Comparison of ENCODE assay signal across 30 cellular contexts in the genomic region with DNA sequence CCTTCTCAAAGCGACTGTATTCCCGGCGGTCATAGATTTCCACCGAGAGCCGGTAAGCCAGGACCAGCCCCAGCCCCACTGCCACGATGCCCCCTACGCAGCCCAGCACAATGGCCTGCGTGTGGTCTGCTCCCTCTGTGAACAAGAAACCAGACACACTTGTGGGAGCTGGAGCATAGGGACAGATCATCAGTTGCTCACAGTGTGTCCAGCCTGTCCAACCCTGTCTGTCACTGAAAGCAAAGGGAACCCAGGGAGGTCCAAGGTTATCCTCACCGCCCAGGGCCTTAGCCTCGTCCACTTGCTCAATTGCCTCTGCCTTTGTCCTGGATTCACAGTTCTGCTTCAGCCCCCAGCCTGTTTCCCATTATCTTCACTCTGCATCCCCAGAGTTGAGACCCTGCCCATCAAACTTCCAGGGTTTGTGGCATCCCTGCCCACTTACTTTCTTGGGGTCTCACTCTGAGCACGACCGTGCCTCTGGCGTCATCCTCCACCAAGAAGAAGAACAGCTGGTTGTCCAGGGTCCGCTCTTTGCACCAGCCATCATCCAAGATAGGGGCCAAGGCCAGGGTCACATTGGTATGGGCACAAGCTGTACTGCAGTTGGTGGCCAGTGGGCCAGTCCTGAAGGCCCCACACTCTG. TPM values are rescaled to one million over a fixed set of nuclear protein-coding genes. Genes with fewer than 3 reads are reported as not detected.
DNase-seq lines count a peak whose midpoint lies in the region; ATAC-seq, FAIRE-seq and TF ChIP-seq lines count a peak whose summit lies in the region.
"Had no signal": no experiment of that assay in that cellular context is flagged by ENCODE, and none has a peak within 500 bp of the region (broad histone marks: within the 10 kb centered on the region; RNA-seq: fewer than 3 reads in every experiment).

No MANE protein-coding gene starts in this region.

- peak; percentile 62 for DNase-seq in activated effector memory CD4-positive, alpha-beta T cell treated with anti-CD3 and anti-CD28 coated beads, Interleukin-2, amount 50 U/mL, for 16 hours
- no peak for DNase-seq in activated effector memory CD4-positive, alpha-beta T cell treated with Interleukin-2 at 50 U/mL for 16 hours
- no peak for DNase-seq in K562 (ENCODE audit: extremely low read depth in 1 of 4, low spot score in 3 of 4)
- no peak for DNase-seq in nephron progenitor cell
- DNase-seq in kidney = no peak
- DNase-seq in colonic mucosa = no peak
- DNase-seq: activated CD4-positive, alpha-beta T cell treated with anti-CD3 and anti-CD28 coated beads for 36 hours; activated CD8-positive, alpha-beta memory T cell treated with anti-CD3 and anti-CD28 coated beads, Interleukin-2, amount 50 U/mL, for 4 hours; activated gamma-delta T cell treated with Interleukin-2 at 50 U/mL for 16 hours; central memory CD4-positive, alpha-beta T cell; COR-L47; DMS79; KG1; NCI-H1436 treated with DMSO at 0.1 percent for 48 hours; NCI-H510A treated with DMSO at 0.1 percent for 48 hours; NK-92 treated with Interleukin-12 subunit alpha and Interleukin-12 subunit beta, amount 100 ng/mL, for 24 hours; occipital lobe; SJCRH30; small intestine; stimulated activated CD4-positive, alpha-beta T cell treated with anti-CD3 and anti-CD28 coated beads, Interleukin-1b, Interleukin-23, amount 100 ng/mL, for 48 hours had no signal

- FAIRE-seq in K562 (lab: Jason Lieb, UNC) (no peak), kidney (lab: Jason Lieb, UNC) (no peak)
- FAIRE-seq: endothelial cell of umbilical vein, H1, small intestine had no signal

- H3K36me3 Mint-ChIP-seq in nephron progenitor cell (ENCODE audit: low read depth) = peaks cover 13% of the 10 kb centered on the region

- no peaks in the 10 kb centered on the region for H3K4me1 Mint-ChIP-seq in nephron progenitor cell

- CTCF ChIA-PET in K562 (lab: Yijun Ruan, JAX; ENCODE audit: low intra/inter-chr PET ratio) = no interaction called here

- no peak for TF ChIP-seq RAD21 in K562 (CRISPR knock-in tag; conservative IDR thresholded peaks at IDR 0.05 in 1 of 2, IDR thresholded peaks at IDR 0.05 in 1 of 2)

- H3K4me3 Mint-ChIP-seq in nephron progenitor cell = no peak overlapping the region
- H3K4me3 Mint-ChIP-seq: activated CD4-positive, alpha-beta T cell treated with anti-CD3 and anti-CD28 coated beads for 36 hours had no signal

- peak overlapping the region; percentile 93 for H3K27ac Mint-ChIP-seq in nephron progenitor cell
- H3K27ac Mint-ChIP-seq: activated CD4-positive, alpha-beta T cell treated with anti-CD3 and anti-CD28 coated beads for 36 hours had no signal

- no peak overlapping the region for H3K9ac ChIP-seq in KMS-11
- H3K9ac ChIP-seq in K562 (ENCODE audit: insufficient read depth in 1 of 2, low read depth in 2 of 2, low read length in 2 of 2) = no peak overlapping the region
- no peak overlapping the region for H3K9ac ChIP-seq in kidney (ENCODE audit: low read length in 2 of 2)
- H3K9ac ChIP-seq in colonic mucosa (ENCODE audit: low read depth in 2 of 2, low read length in 2 of 2) = no peak overlapping the region
- H3K9ac ChIP-seq: BLaER1 treated with 17β-estradiol and CSF1 and Interleukin-3, amounts not matched to agents 10 nM and 100 nM had no signal

- H3K36me3 ChIP-seq in KMS-11 (ENCODE audit: insufficient read depth) (peaks cover 46% of the 10 kb centered on the region; the same call in 1 of the 2 replicates), K562 (ENCODE audit: control insufficient read depth, insufficient read depth, low read length) (peaks cover 25% of the 10 kb centered on the region; the same call in 2 of the 3 replicates), kidney (ENCODE audit: control insufficient read depth in 1 of 2, insufficient read depth in 2 of 2, low read length in 2 of 2) (peaks cover 15 to 18% of the 10 kb centered on the region in 2 donors), colonic mucosa (no peaks in the 10 kb centered on the region)

- H2AFZ ChIP-seq in KMS-11 (ENCODE audit: low read depth) = no peak overlapping the region
- no peak overlapping the region for H2AFZ ChIP-seq in K562 (ENCODE audit: low read depth, low read length)

- in situ Hi-C loops in K562 (cut with MboI) = no loop called here

- peaks cover 14% of the 10 kb centered on the region for H3K27me3 Mint-ChIP-seq in nephron progenitor cell (ENCODE audit: low read depth, poor library complexity)
- H3K27me3 Mint-ChIP-seq: activated CD4-positive, alpha-beta T cell treated with anti-CD3 and anti-CD28 coated beads for 36 hours had no signal

- H3K27me3 ChIP-seq in KMS-11 (ENCODE audit: insufficient read depth, low read depth) = no peaks in the 10 kb centered on the region
- no peaks in the 10 kb centered on the region for H3K27me3 ChIP-seq in K562 (ENCODE audit: control insufficient read depth in 2 of 2, insufficient read depth in 2 of 2, low read length in 2 of 2)
- H3K27me3 ChIP-seq in colonic mucosa = no peaks in the 10 kb centered on the region
- H3K27me3 ChIP-seq: ascending aorta; BLaER1 treated with 17β-estradiol and CSF1 and Interleukin-3, amounts not matched to agents 10 nM and 100 nM; SJCRH30 had no signal

- TF ChIP-seq POLR2A in K562 (conservative IDR thresholded peaks at IDR 0.05) = 0 out of 2 replicates have a peak, but pooled peaks have one; percentile 21

- peaks cover 10% of the 10 kb centered on the region; the same call in 1 of the 2 replicates for H3K79me2 ChIP-seq in KMS-11 (ENCODE audit: insufficient read depth, low read depth)
- H3K79me2 ChIP-seq in K562 (ENCODE audit: control insufficient read depth, insufficient read depth, low read length) = no peaks in the 10 kb centered on the region

- no peaks in the 10 kb centered on the region for H3K9me3 Mint-ChIP-seq in nephron progenitor cell

- no peak overlapping the region for H3K4me3 ChIP-seq in KMS-11 (IDR thresholded peaks at IDR 0.05; ENCODE audit: insufficient read depth, low read depth, low read length)
- H3K4me3 ChIP-seq in K562 = no peak overlapping the region
- H3K4me3 ChIP-seq in kidney (ENCODE audit: low read length in 2 of 2) = no peak overlapping the region
- H3K4me3 ChIP-seq in colonic mucosa = no peak overlapping the region
- H3K4me3 ChIP-seq: ascending aorta; BLaER1 treated with 17β-estradiol and CSF1 and Interleukin-3, amounts not matched to agents 10 nM and 100 nM; lung; SJCRH30 had no signal

- intact Hi-C loops in K562 (cut with micrococcal nuclease) = no loop called here
- intact Hi-C loops in kidney (cut with DNase I) = loop anchor here (10.0 kb wide), 1 partner anchor 127 kb away; no protein-coding TSS in a partner anchor
- intact Hi-C loops in colonic mucosa (cut with DNase I) = no loop called here

- TF ChIP-seq CTCF in KMS-11 (conservative IDR thresholded peaks at IDR 0.05; ENCODE audit: low read depth, low read length) = no peak
- TF ChIP-seq CTCF in K562 (IDR thresholded peaks at IDR 0.05 in 2 of 3, conservative IDR thresholded peaks at IDR 0.05 in 1 of 3; ENCODE audit: insufficient read depth in 2 of 3, low read depth in 1 of 3, low read length in 3 of 3) = no peak
- TF ChIP-seq CTCF in nephron progenitor cell (IDR thresholded peaks at IDR 0.05) = no peak
- no peak for TF ChIP-seq CTCF in kidney (IDR thresholded peaks at IDR 0.05; ENCODE audit: borderline replicate concordance, extremely low read depth, insufficient read depth)
- TF ChIP-seq CTCF in colonic mucosa (IDR thresholded peaks at IDR 0.05) = no peak

- H3K4me1 ChIP-seq in KMS-11 (ENCODE audit: low read depth, poor library complexity, severe bottlenecking) (peaks cover 65% of the 10 kb centered on the region), K562 (replicated peaks in 1 of 2; ENCODE audit: control insufficient read depth in 2 of 2, insufficient read depth in 2 of 2, low read length in 2 of 2) (peaks cover 3 to 10% of the 10 kb centered on the region in 2 experiments; a peak in 3 of 5 replicates), kidney (ENCODE audit: control insufficient read depth in 1 of 2, insufficient read depth in 1 of 2, low read depth in 1 of 2, low read length in 2 of 2) (peaks cover 8 to 12% of the 10 kb centered on the region in 2 donors), colonic mucosa (no peaks in the 10 kb centered on the region)
- H3K4me1 ChIP-seq: SJCRH30 had no signal

- POLR2A ChIA-PET in K562 (lab: Yijun Ruan, JAX) = interaction anchor here (0.6 to 1.2 kb wide), 4 partner anchors 9 to 113 kb away, joined by 3 to 4 read pairs (median 4); partner anchors contain the start of gene SPRYD3

- no peak for TF ChIP-seq EP300 in K562 (IDR thresholded peaks at IDR 0.05; ENCODE audit: low read length)

- H3K27ac ChIP-seq in KMS-11 (peak overlapping the region; percentile 10; the same call in 1 of the 2 replicates), K562 (ENCODE audit: extremely low read depth, low read depth, low read length) (no peak overlapping the region), kidney (ENCODE audit: low read depth in 2 of 2, low read length in 2 of 2) (no peak overlapping the region), colonic mucosa (no peak overlapping the region)
- H3K27ac ChIP-seq: ascending aorta, SJCRH30 had no signal

- BruUV-seq in K562 (replicated peaks; lab: Mats Ljungman, UMichigan) = no TSS peak

- no peaks in the 10 kb centered on the region for H4K20me1 ChIP-seq in KMS-11 (ENCODE audit: insufficient read depth)
- H4K20me1 ChIP-seq in K562 (replicated peaks; ENCODE audit: control insufficient read depth, insufficient read depth, low read length) = peaks cover 4% of the 10 kb centered on the region; the same call in 1 of the 2 replicates

- 83% methylated on average over 14 of the region's 14 CpGs for WGBS in K562 (ENCODE audit: insufficient coverage, low coverage, missing lambda C conversion rate)

- H3K9me3 ChIP-seq in K562 (replicated peaks; ENCODE audit: control insufficient read depth, insufficient read depth, low read depth, low read length) (no peaks in the 10 kb centered on the region), kidney (ENCODE audit: control insufficient read depth in 1 of 2, low read length in 2 of 2) (no peaks in the 10 kb centered on the region), colonic mucosa (no peaks in the 10 kb centered on the region)
- H3K9me3 ChIP-seq: ascending aorta; BLaER1 treated with 17β-estradiol and CSF1 and Interleukin-3, amounts not matched to agents 10 nM and 100 nM; SJCRH30 had no signal

- no peak overlapping the region for H3K4me2 ChIP-seq in KMS-11
- no peak overlapping the region for H3K4me2 ChIP-seq in K562 (ENCODE audit: insufficient read depth, low read length)
- H3K4me2 ChIP-seq: BLaER1 treated with 17β-estradiol and CSF1 and Interleukin-3, amounts not matched to agents 10 nM and 100 nM had no signal

- ATAC-seq in K562 = no peak
- ATAC-seq in activated CD4-positive, CD25-positive, alpha-beta regulatory T cell treated with anti-CD3 and anti-CD28 coated beads, Interleukin-2, amount 50 U/mL, for 24 hours = no peak
- ATAC-seq: activated CD4-positive, alpha-beta T cell treated with anti-CD3 and anti-CD28 coated beads for 36 hours; Panc1 had no signal

- H3K9me1 ChIP-seq in K562 (ENCODE audit: control insufficient read depth, insufficient read depth, low read length) = no peaks in the 10 kb centered on the region

RNA-seq across cellular contexts. Expression of gene CSAD, which starts 11.3 kb away (rescaled TPM):
- 97.5 and 106 TPM in 2 replicates for total RNA-seq in K562 (2011; cell fraction: chromatin; rRNA removed; ENCODE audit: low replicate concordance)
- 53.5 and 54.7 TPM in 2 replicates for total RNA-seq in K562 (2011; cell fraction: nucleolus; rRNA removed)
- total RNA-seq in K562 (2011; cell fraction: nucleoplasm; rRNA removed) = 60.6 and 65.8 TPM in 2 replicates
- total RNA-seq in K562 (2014; rRNA removed) (8.1 and 8.5 TPM in 2 replicates), K562 (2014; rRNA removed; fragmentation: Illumina TruSeq; extraction: Trizol) (5.7 and 8.1 TPM in 2 replicates), K562 (2015; rRNA removed; fragmentation: Illumina TruSeq; extraction: Trizol) (6.7 and 7.0 TPM in 2 replicates), K562 (2021) (10.3 and 10.9 TPM in 2 replicates), kidney (39.1 TPM), colonic mucosa (10 to 100 TPM in 1 of 2 donors, 1 to 10 TPM in 1; 9.1 to 20.4 TPM)
- polyA plus RNA-seq in K562 (2011; rRNA removed) (19.6 and 26.6 TPM in 2 replicates), K562 (2014; fragmentation: Illumina TruSeq; extraction: Trizol) (11.1 and 16.8 TPM in 2 replicates), K562 (2014; fragmentation: Nextera tagmentation; extraction: Ambion mirVana) (1 to 10 TPM; 1.8 to 2.4 TPM), K562 (2014; rRNA removed) (17.1 TPM in 2 replicates), kidney (ENCODE audit: insufficient read depth, low read depth, low replicate concordance) (24.0 TPM)
- polyA plus RNA-seq in K562 (2011; cell fraction: cytosol; rRNA removed) = 5.5 and 11.5 TPM in 2 replicates
- polyA plus RNA-seq in K562 (2011; cell fraction: nucleus; rRNA removed) = 109 and 129 TPM in 2 replicates
- polyA plus RNA-seq in K562 (2012) = 7.6 and 29.6 TPM in 2 replicates
- 6.1 and 7.9 TPM in 2 replicates for polyA minus RNA-seq in K562 (2011; rRNA and poly(A)+ RNA removed)
- polyA minus RNA-seq in K562 (2011; cell fraction: cytosol; rRNA and poly(A)+ RNA removed) = 6.1 TPM in 1 of 2 replicates, not detected in the other
- 14.8 and 19.5 TPM in 2 replicates for polyA minus RNA-seq in K562 (2011; cell fraction: nucleus; rRNA and poly(A)+ RNA removed)

RNA-seq across cellular contexts. Expression of gene ZNF740, which starts 11.5 kb away (rescaled TPM):
- total RNA-seq in K562 (2011; cell fraction: chromatin; rRNA removed; ENCODE audit: low replicate concordance) = 77.6 and 121 TPM in 2 replicates
- total RNA-seq in K562 (2011; cell fraction: nucleolus; rRNA removed) = 62.2 and 65.9 TPM in 2 replicates
- 76.6 and 88.8 TPM in 2 replicates for total RNA-seq in K562 (2011; cell fraction: nucleoplasm; rRNA removed)
- total RNA-seq in K562 (2014; rRNA removed) (15.1 and 16.1 TPM in 2 replicates), K562 (2014; rRNA removed; fragmentation: Illumina TruSeq; extraction: Trizol) (18.6 and 19.9 TPM in 2 replicates), K562 (2015; rRNA removed; fragmentation: Illumina TruSeq; extraction: Trizol) (13.3 and 13.6 TPM in 2 replicates), K562 (2021) (39.6 and 46.4 TPM in 2 replicates), kidney (58.3 TPM), colonic mucosa (10 to 100 TPM; 27.5 to 32.3 TPM)
- polyA plus RNA-seq in K562 (2011; rRNA removed) (33.1 and 34.9 TPM in 2 replicates), K562 (2014; fragmentation: Illumina TruSeq; extraction: Trizol) (19.2 and 21.0 TPM in 2 replicates), K562 (2014; fragmentation: Nextera tagmentation; extraction: Ambion mirVana) (1 to 10 TPM in 1 of 2 experiments, under 1 TPM in 1; 0.57 to 1.4 TPM), K562 (2014; rRNA removed) (20.6 and 22.1 TPM in 2 replicates), kidney (ENCODE audit: insufficient read depth, low read depth, low replicate concordance) (11.1 TPM)
- 9.6 and 17.0 TPM in 2 replicates for polyA plus RNA-seq in K562 (2011; cell fraction: cytosol; rRNA removed)
- polyA plus RNA-seq in K562 (2011; cell fraction: nucleus; rRNA removed) = 89.9 and 103 TPM in 2 replicates
- polyA plus RNA-seq in K562 (2012) = 12.8 and 21.6 TPM in 2 replicates
- 32.3 and 37.3 TPM in 2 replicates for polyA minus RNA-seq in K562 (2011; rRNA and poly(A)+ RNA removed)
- 8.2 and 9.2 TPM in 2 replicates for polyA minus RNA-seq in K562 (2011; cell fraction: cytosol; rRNA and poly(A)+ RNA removed)
- 45.2 and 63.6 TPM in 2 replicates for polyA minus RNA-seq in K562 (2011; cell fraction: nucleus; rRNA and poly(A)+ RNA removed)

RNA-seq across cellular contexts. Expression of gene ITGB7, which starts 15.0 kb away (rescaled TPM):
- total RNA-seq in K562 (2011; cell fraction: chromatin; rRNA removed; ENCODE audit: low replicate concordance) = 1.7 and 4.1 TPM in 2 replicates
- total RNA-seq in K562 (2011; cell fraction: nucleolus; rRNA removed) = 3.6 and 8.2 TPM in 2 replicates
- total RNA-seq in K562 (2011; cell fraction: nucleoplasm; rRNA removed) = 2.3 and 2.7 TPM in 2 replicates
- total RNA-seq in K562 (2014; rRNA removed) (1.3 and 1.9 TPM in 2 replicates), K562 (2014; rRNA removed; fragmentation: Illumina TruSeq; extraction: Trizol) (0.41 and 0.55 TPM in 2 replicates), K562 (2015; rRNA removed; fragmentation: Illumina TruSeq; extraction: Trizol) (0.54 and 0.64 TPM in 2 replicates), K562 (2021) (2.0 and 3.5 TPM in 2 replicates), kidney (14.5 TPM), colonic mucosa (1 to 10 TPM; 5.3 to 8.8 TPM)
- polyA plus RNA-seq in K562 (2011; rRNA removed) (0.98 and 1.5 TPM in 2 replicates), K562 (2014; fragmentation: Illumina TruSeq; extraction: Trizol) (0.57 and 0.67 TPM in 2 replicates), K562 (2014; fragmentation: Nextera tagmentation; extraction: Ambion mirVana) (under 1 TPM; 0.06 to 0.10 TPM), K562 (2014; rRNA removed) (1.2 and 1.9 TPM in 2 replicates), kidney (ENCODE audit: insufficient read depth, low read depth, low replicate concordance) (11.0 TPM)
- polyA plus RNA-seq in K562 (2011; cell fraction: cytosol; rRNA removed) = 1.2 and 2.2 TPM in 2 replicates
- 3.1 and 4.5 TPM in 2 replicates for polyA plus RNA-seq in K562 (2011; cell fraction: nucleus; rRNA removed)
- 0.82 and 1.4 TPM in 2 replicates for polyA plus RNA-seq in K562 (2012)
- polyA minus RNA-seq in K562 (2011; rRNA and poly(A)+ RNA removed) = 1.2 and 1.3 TPM in 2 replicates
- 0.95 and 2.7 TPM in 2 replicates for polyA minus RNA-seq in K562 (2011; cell fraction: cytosol; rRNA and poly(A)+ RNA removed)
- 0.89 and 1.2 TPM in 2 replicates for polyA minus RNA-seq in K562 (2011; cell fraction: nucleus; rRNA and poly(A)+ RNA removed)
- total RNA-seq: dermis microvascular lymphatic vessel endothelial cell, endothelial cell of umbilical vein, glomerular endothelial cell, occipital lobe, SJCRH30 had no signal

RNA-seq across cellular contexts. Expression of gene RARG, which starts 40.0 kb away (rescaled TPM):
- 6.1 and 17.7 TPM in 2 replicates for total RNA-seq in K562 (2011; cell fraction: chromatin; rRNA removed; ENCODE audit: low replicate concordance)
- total RNA-seq in K562 (2011; cell fraction: nucleolus; rRNA removed) = 8.7 and 10.3 TPM in 2 replicates
- 5.0 and 7.3 TPM in 2 replicates for total RNA-seq in K562 (2011; cell fraction: nucleoplasm; rRNA removed)
- total RNA-seq in K562 (2014; rRNA removed) (1.9 and 3.3 TPM in 2 replicates), K562 (2014; rRNA removed; fragmentation: Illumina TruSeq; extraction: Trizol) (1.8 and 3.1 TPM in 2 replicates), K562 (2015; rRNA removed; fragmentation: Illumina TruSeq; extraction: Trizol) (3.8 and 4.7 TPM in 2 replicates), K562 (2021) (7.6 and 9.4 TPM in 2 replicates), kidney (34.1 TPM), colonic mucosa (10 to 100 TPM; 11.4 to 21.5 TPM)
- polyA plus RNA-seq in K562 (2011; rRNA removed) (4.1 and 4.7 TPM in 2 replicates), K562 (2014; fragmentation: Illumina TruSeq; extraction: Trizol) (6.0 and 7.8 TPM in 2 replicates), K562 (2014; fragmentation: Nextera tagmentation; extraction: Ambion mirVana) (under 1 TPM; 0.18 to 0.36 TPM), K562 (2014; rRNA removed) (4.9 and 6.5 TPM in 2 replicates), kidney (ENCODE audit: insufficient read depth, low read depth, low replicate concordance) (13.2 TPM)
- 4.7 and 7.6 TPM in 2 replicates for polyA plus RNA-seq in K562 (2011; cell fraction: cytosol; rRNA removed)
- 10.9 and 15.3 TPM in 2 replicates for polyA plus RNA-seq in K562 (2011; cell fraction: nucleus; rRNA removed)
- polyA plus RNA-seq in K562 (2012) = 3.6 and 5.4 TPM in 2 replicates
- 4.7 and 5.7 TPM in 2 replicates for polyA minus RNA-seq in K562 (2011; rRNA and poly(A)+ RNA removed)
- polyA minus RNA-seq in K562 (2011; cell fraction: cytosol; rRNA and poly(A)+ RNA removed) = 5.7 and 9.6 TPM in 2 replicates
- 3.6 and 7.6 TPM in 2 replicates for polyA minus RNA-seq in K562 (2011; cell fraction: nucleus; rRNA and poly(A)+ RNA removed)
